ENCODE assay signal across 9 cellular contexts in the genomic region with DNA sequence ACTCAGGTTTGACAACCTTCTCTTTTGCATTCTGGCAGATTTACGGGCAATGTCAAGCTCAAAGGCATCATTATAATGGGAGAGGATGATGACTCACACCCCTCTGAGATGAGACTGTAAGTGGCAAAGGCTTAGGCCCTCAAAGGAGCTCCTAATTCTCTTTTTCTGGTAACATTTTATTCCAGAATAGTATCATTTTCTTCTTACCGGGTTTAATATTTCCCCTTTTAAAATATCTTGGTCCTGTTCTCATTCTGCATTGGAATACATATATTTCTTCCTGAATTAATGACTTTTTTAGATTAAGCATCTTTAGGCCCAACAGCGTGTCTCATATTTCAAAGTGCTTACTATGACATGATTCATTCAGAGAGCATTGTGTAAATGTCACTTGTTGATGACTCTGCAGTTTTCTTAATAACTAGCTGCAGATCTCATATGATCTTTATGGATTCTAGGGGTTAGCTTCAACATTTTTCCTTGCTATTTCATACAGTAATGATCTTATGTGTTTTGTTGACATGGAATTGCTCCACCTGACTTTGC. TPM values are rescaled to one million over a fixed set of nuclear protein-coding genes. Genes with fewer than 3 reads are reported as not detected.
A peak's percentile ranks its signal among the peaks of the same experiment; 100 is the strongest.
DNase-seq lines count a peak whose midpoint lies in the region; ATAC-seq and TF ChIP-seq lines count a peak whose summit lies in the region.
"Had no signal": no experiment of that assay in that cellular context is flagged by ENCODE, and none has a peak within 500 bp of the region (broad histone marks: within the 10 kb centered on the region; RNA-seq: fewer than 3 reads in every experiment).

No MANE protein-coding gene starts in this region.

- no peaks in the 10 kb centered on the region for H3K9me3 Mint-ChIP-seq in activated naive CD8-positive, alpha-beta T cell (ENCODE audit: low read depth)
- no peaks in the 10 kb centered on the region for H3K9me3 Mint-ChIP-seq in immature natural killer cell

- H3K79me2 ChIP-seq in HCT116 (ENCODE audit: insufficient read depth, low read length): peaks cover 82% of the 10 kb centered on the region

- H3K36me3 Mint-ChIP-seq in activated naive CD8-positive, alpha-beta T cell: peaks cover 7% of the 10 kb centered on the region
- peaks cover 0 to 3% (median 3%) of the 10 kb centered on the region in 3 donors for H3K36me3 Mint-ChIP-seq in immature natural killer cell

- peaks cover 17 to 21% of the 10 kb centered on the region in 2 experiments; a peak in 3 of 4 replicates for H3K36me3 ChIP-seq in HCT116 (ENCODE audit: control insufficient read depth in 1 of 2, insufficient read depth in 2 of 2, low read length in 2 of 2)

- H3K27me3 ChIP-seq in HCT116 (ENCODE audit: insufficient read depth, low read length): no peaks in the 10 kb centered on the region
- H3K27me3 ChIP-seq: cardiac muscle cell had no signal

- no peak for ATAC-seq in HCT116
- no peak for ATAC-seq in GM18858 (IDR thresholded peaks at IDR 0.05; ENCODE audit: unreplicated experiment)
- no peak for ATAC-seq in HG03565 (IDR thresholded peaks at IDR 0.05; ENCODE audit: unreplicated experiment)

- POLR2A ChIA-PET in HCT116 (lab: Charles Lee): interaction anchor here (1.0 to 3.5 kb wide), 4 partner anchors 9 to 45 kb away, joined by 3 to 30 read pairs (median 4); a partner anchor contains a TSS

- H4K20me1 ChIP-seq in HCT116 (ENCODE audit: insufficient read depth): peaks cover 11% of the 10 kb centered on the region; the same call in 1 of the 2 replicates

- peak overlapping the region; percentile 90; the same call in 1 of the 2 replicates for H3K9ac ChIP-seq in HCT116 (ENCODE audit: low read length)

- peaks cover 43% of the 10 kb centered on the region for H3K4me1 Mint-ChIP-seq in activated naive CD8-positive, alpha-beta T cell (ENCODE audit: low read depth)
- peaks cover 27 to 42% of the 10 kb centered on the region in 2 donors for H3K4me1 Mint-ChIP-seq in immature natural killer cell

- H3K4me2 ChIP-seq in HCT116 (ENCODE audit: low read length): peak overlapping the region; percentile 84

- H3K9me2 ChIP-seq in HCT116 (ENCODE audit: insufficient read depth): no peaks in the 10 kb centered on the region

- H2AFZ ChIP-seq in HCT116 (ENCODE audit: low read depth, low read length, poor library complexity, severe bottlenecking): no peak overlapping the region

- DNase-seq in AG20443 (ENCODE audit: low spot score) (peak; percentile 43), HCT116 (ENCODE audit: low read depth, low spot score) (no peak), immature natural killer cell (no peak), NCI-H2029 (lab: John Stamatoyannopoulos, UW) (no peak), substantia nigra (lab: John Stamatoyannopoulos, UW) (no peak)

- no peaks in the 10 kb centered on the region for H3K27me3 Mint-ChIP-seq in activated naive CD8-positive, alpha-beta T cell
- H3K27me3 Mint-ChIP-seq in immature natural killer cell (ENCODE audit: low read depth in 3 of 3): no peaks in the 10 kb centered on the region

- TF ChIP-seq RAD21 in HCT116 (IDR thresholded peaks at IDR 0.05; ENCODE audit: low read depth): no peak

- TF ChIP-seq CTCF in HCT116 (IDR thresholded peaks at IDR 0.05 in 2 of 3, conservative IDR thresholded peaks at IDR 0.05 in 1 of 3; ENCODE audit: borderline replicate concordance in 1 of 3, insufficient read depth in 1 of 3, low read depth in 2 of 3, low read length in 2 of 3): no peak

- H3K27ac ChIP-seq in HCT116 (ENCODE audit: low read depth, low read length): peak overlapping the region; percentile 39; the same call in 1 of the 2 replicates
- H3K27ac ChIP-seq in substantia nigra (ENCODE audit: low read depth, low read length, poor library complexity, severe bottlenecking): no peak overlapping the region
- H3K27ac ChIP-seq: cardiac muscle cell had no signal

- peak overlapping the region; percentile 83 for H3K27ac Mint-ChIP-seq in activated naive CD8-positive, alpha-beta T cell
- peak overlapping the region in 4 of 6 donors; percentile 45 to 80 (median 63) for H3K27ac Mint-ChIP-seq in immature natural killer cell

- no TSS peak for BruUV-seq in HCT116 (replicated peaks; lab: Mats Ljungman, UMichigan)

- intact Hi-C loops in HCT116 (cut with micrococcal nuclease): no loop called here

- H3K4me1 ChIP-seq in HCT116 (ENCODE audit: control insufficient read depth in 1 of 2, insufficient read depth in 2 of 2, low read length in 2 of 2): peaks cover 18 to 21% of the 10 kb centered on the region in 2 experiments

- RAD21 ChIA-PET in HCT116 (lab: Charles Lee; ENCODE audit: low non-redundant PET in 1 of 2, low total read pairs in 2 of 2, uncharacterized antibody in 2 of 2, unreplicated experiment in 2 of 2): no interaction called here

- H3K9me3 ChIP-seq in HCT116 (ENCODE audit: control insufficient read depth in 1 of 2, insufficient read depth in 1 of 2, low read depth in 1 of 2, low read length in 2 of 2): no peaks in the 10 kb centered on the region

- CTCF ChIA-PET in HCT116 (lab: Charles Lee): interaction anchor here (0.7 to 2.9 kb wide), 4 partner anchors 10 to 137 kb away, joined by 4 to 9 read pairs (median 6); a partner anchor contains a TSS

- no peak for TF ChIP-seq POLR2A in HCT116 (IDR thresholded peaks at IDR 0.05; ENCODE audit: borderline replicate concordance, extremely low read depth, insufficient read depth, insufficient read length)

- H3K4me3 Mint-ChIP-seq in activated naive CD8-positive, alpha-beta T cell: peak overlapping the region; percentile 97
- H3K4me3 Mint-ChIP-seq in immature natural killer cell: peak overlapping the region; percentile 74 to 98 (median 96)

- peak overlapping the region; percentile 98 to 99 for H3K4me3 ChIP-seq in HCT116 (replicated peaks in 1 of 2; ENCODE audit: low read depth in 1 of 2, low read length in 2 of 2)

TF ChIP-seq in HCT116, 20 proteins besides CTCF, POLR2A, EP300 and RAD21 (continues in another document):
- TF ChIP-seq YY1 (IDR thresholded peaks at IDR 0.05; ENCODE audit: extremely low read depth, insufficient replicate concordance, low read depth, low read length): no peak
- TF ChIP-seq ELF1 (IDR thresholded peaks at IDR 0.05; ENCODE audit: borderline replicate concordance, low read depth): no peak
- peak; percentile 31 for TF ChIP-seq TCF7L2 (IDR thresholded peaks at IDR 0.05; ENCODE audit: borderline replicate concordance, extremely low read depth, insufficient read depth, insufficient read length)
- TF ChIP-seq EZH2phosphoT487 (IDR thresholded peaks at IDR 0.05; ENCODE audit: borderline replicate concordance): no peak
- no peak for TF ChIP-seq ZFX (IDR thresholded peaks at IDR 0.05)
- peak; percentile 64 for TF ChIP-seq CEBPB (IDR thresholded peaks at IDR 0.05; ENCODE audit: low read depth)
- no peak for TF ChIP-seq POLR2AphosphoS5 (IDR thresholded peaks at IDR 0.05; ENCODE audit: low read depth, low read length)
- TF ChIP-seq, protein P1, sequence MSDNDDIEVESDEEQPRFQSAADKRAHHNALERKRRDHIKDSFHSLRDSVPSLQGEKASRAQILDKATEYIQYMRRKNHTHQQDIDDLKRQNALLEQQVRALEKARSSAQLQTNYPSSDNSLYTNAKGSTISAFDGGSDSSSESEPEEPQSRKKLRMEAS (IDR thresholded peaks at IDR 0.05): 0 out of 2 replicates have a peak, but pooled peaks have one; percentile 1
- TF ChIP-seq EGR1 (IDR thresholded peaks at IDR 0.05; ENCODE audit: low read depth): no peak
- TF ChIP-seq, protein P2, sequence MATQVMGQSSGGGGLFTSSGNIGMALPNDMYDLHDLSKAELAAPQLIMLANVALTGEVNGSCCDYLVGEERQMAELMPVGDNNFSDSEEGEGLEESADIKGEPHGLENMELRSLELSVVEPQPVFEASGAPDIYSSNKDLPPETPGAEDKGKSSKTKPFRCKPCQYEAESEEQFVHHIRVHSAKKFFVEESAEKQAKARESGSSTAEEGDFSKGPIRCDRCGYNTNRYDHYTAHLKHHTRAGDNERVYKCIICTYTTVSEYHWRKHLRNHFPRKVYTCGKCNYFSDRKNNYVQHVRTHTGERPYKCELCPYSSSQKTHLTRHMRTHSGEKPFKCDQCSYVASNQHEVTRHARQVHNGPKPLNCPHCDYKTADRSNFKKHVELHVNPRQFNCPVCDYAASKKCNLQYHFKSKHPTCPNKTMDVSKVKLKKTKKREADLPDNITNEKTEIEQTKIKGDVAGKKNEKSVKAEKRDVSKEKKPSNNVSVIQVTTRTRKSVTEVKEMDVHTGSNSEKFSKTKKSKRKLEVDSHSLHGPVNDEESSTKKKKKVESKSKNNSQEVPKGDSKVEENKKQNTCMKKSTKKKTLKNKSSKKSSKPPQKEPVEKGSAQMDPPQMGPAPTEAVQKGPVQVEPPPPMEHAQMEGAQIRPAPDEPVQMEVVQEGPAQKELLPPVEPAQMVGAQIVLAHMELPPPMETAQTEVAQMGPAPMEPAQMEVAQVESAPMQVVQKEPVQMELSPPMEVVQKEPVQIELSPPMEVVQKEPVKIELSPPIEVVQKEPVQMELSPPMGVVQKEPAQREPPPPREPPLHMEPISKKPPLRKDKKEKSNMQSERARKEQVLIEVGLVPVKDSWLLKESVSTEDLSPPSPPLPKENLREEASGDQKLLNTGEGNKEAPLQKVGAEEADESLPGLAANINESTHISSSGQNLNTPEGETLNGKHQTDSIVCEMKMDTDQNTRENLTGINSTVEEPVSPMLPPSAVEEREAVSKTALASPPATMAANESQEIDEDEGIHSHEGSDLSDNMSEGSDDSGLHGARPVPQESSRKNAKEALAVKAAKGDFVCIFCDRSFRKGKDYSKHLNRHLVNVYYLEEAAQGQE (IDR thresholded peaks at IDR 0.05; ENCODE audit: low read depth): no peak
- peak; percentile 73 for TF ChIP-seq FOSL1 (IDR thresholded peaks at IDR 0.05; ENCODE audit: low read depth)
- TF ChIP-seq JUND (IDR thresholded peaks at IDR 0.05): peak; percentile 39; the same call in 1 of the 2 replicates
- TF ChIP-seq, protein P3, sequence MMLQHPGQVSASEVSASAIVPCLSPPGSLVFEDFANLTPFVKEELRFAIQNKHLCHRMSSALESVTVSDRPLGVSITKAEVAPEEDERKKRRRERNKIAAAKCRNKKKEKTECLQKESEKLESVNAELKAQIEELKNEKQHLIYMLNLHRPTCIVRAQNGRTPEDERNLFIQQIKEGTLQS (IDR thresholded peaks at IDR 0.05): no peak

RNA-seq across cellular contexts. Expression of a gene that starts 1.7 kb away (rescaled TPM):
- 57.2 TPM for total RNA-seq in HCT116 (2021; ENCODE audit: unreplicated experiment)
- polyA plus RNA-seq in HCT116 (2012): 30.0 and 36.7 TPM in 2 replicates
- 10 to 100 TPM; 62.5 to 89.2 (median 82.4) TPM for polyA plus RNA-seq in immature natural killer cell

RNA-seq across cellular contexts. Expression of a gene that starts 11.0 kb away (rescaled TPM):
- 78.0 TPM for total RNA-seq in HCT116 (2021; ENCODE audit: unreplicated experiment)
- 64.3 and 66.1 TPM in 2 replicates for polyA plus RNA-seq in HCT116 (2012)
- polyA plus RNA-seq in immature natural killer cell: 100 to 1,000 TPM in 2 of 3 donors, 10 to 100 TPM in 1; 91.9 to 142 (median 117) TPM

RNA-seq across cellular contexts. Expression of a gene that starts 20.7 kb away (rescaled TPM):
- total RNA-seq in HCT116 (2021; ENCODE audit: unreplicated experiment): 114 TPM
- 126 and 140 TPM in 2 replicates for polyA plus RNA-seq in HCT116 (2012)
- 10 to 100 TPM; 31.2 to 52.9 (median 39.9) TPM for polyA plus RNA-seq in immature natural killer cell

RNA-seq across cellular contexts. Expression of a gene that starts 36.6 kb away (rescaled TPM):
- total RNA-seq in HCT116 (2021; ENCODE audit: unreplicated experiment): 39.3 TPM
- 12.8 and 14.9 TPM in 2 replicates for polyA plus RNA-seq in HCT116 (2012)
- polyA plus RNA-seq in immature natural killer cell: 10 to 100 TPM; 16.4 to 30.3 (median 19.1) TPM

RNA-seq across cellular contexts. Expression of a gene that starts 45.3 kb away (rescaled TPM):
- 36.2 TPM for total RNA-seq in HCT116 (2021; ENCODE audit: unreplicated experiment)
- 40.8 and 47.2 TPM in 2 replicates for polyA plus RNA-seq in HCT116 (2012)
- 10 to 100 TPM; 32.8 to 57.9 (median 36.2) TPM for polyA plus RNA-seq in immature natural killer cell
